ENCODE assay signal across 8 cellular contexts in the genomic region with DNA sequence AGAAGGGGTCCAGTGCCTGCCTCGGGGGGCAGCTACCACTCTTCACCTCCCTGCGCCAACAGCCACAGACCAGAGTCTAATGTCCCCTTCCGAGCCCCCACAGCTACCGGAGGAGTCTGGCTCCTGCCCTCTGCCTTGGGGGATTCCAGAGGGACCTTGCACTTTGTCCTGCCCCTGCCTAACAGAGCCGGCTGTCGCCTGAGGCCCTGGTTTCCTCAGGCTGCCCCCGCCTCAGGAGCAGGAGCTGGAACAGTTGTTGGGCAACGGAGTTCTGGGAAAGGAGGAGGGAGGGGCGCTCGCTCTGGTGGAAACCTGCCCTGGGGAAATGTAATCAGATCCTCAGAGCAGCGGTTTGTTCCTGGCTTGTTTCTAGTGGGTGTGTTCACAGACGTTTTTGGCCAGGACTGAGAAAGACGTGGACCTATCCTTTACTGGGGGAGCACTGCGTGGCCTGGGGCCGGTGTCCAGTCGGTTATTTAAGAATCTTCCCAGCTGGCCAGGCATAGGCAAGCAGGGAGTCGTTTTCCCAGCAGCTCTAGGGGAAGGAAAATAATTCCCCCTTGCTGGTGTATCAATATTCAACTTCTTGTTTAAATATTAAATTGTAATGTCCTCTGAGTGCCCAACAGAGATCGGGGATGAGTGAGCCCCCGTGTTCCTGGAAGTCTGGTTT. TPM values are rescaled to one million over a fixed set of nuclear protein-coding genes. Genes with fewer than 3 reads are reported as not detected.
DNase-seq lines count a peak whose midpoint lies in the region; ATAC-seq and TF ChIP-seq lines count a peak whose summit lies in the region.

No MANE protein-coding gene starts in this region.

- intact Hi-C loops in left lung (cut with DNase I): no loop called here

- H3K4me1 ChIP-seq in left lung: peaks cover 21 to 35% of the 10 kb centered on the region in 2 donors
- H3K4me1 ChIP-seq in thymus (ENCODE audit: control insufficient read depth, insufficient read depth, low read length): no peaks in the 10 kb centered on the region

- peak; percentile 89 for ATAC-seq in left lung

- H3K36me3 ChIP-seq in left lung (peaks cover 0 to 11% of the 10 kb centered on the region in 2 donors), thymus (ENCODE audit: control insufficient read depth, insufficient read depth) (no peaks in the 10 kb centered on the region)

- DNase-seq in EH (ENCODE audit: low read depth) (peak; percentile 97), NCI-H226 (peak; percentile 77), choroid plexus epithelial cell (ENCODE audit: low read depth) (peak; percentile 96), left lung (peak; percentile 83 to 84), LoVo (ENCODE audit: low spot score) (no peak)
- DNase-seq in activated T-cell treated with anti-CD3 and anti-CD28 coated beads, Interleukin-2, amount 50 U/mL, for 1 hour: no peak
- no peak for DNase-seq in effector CD4-positive, alpha-beta T cell

- no peaks in the 10 kb centered on the region for H3K27me3 ChIP-seq in left lung
- H3K27me3 ChIP-seq in thymus (ENCODE audit: control insufficient read depth, insufficient read depth): no peaks in the 10 kb centered on the region

- WGBS in thymus: 84% methylated on average over 19 of the region's 19 CpGs

- H3K4me3 ChIP-seq in choroid plexus epithelial cell (ENCODE audit: low read depth, low read length): no peak overlapping the region
- H3K4me3 ChIP-seq in left lung: no peak overlapping the region
- no peak overlapping the region for H3K4me3 ChIP-seq in thymus (ENCODE audit: low read length)

- TF ChIP-seq CTCF in choroid plexus epithelial cell (conservative IDR thresholded peaks at IDR 0.05; ENCODE audit: low read depth, low read length) (no peak), left lung (IDR thresholded peaks at IDR 0.05) (no peak)

- no peaks in the 10 kb centered on the region for H3K9me3 ChIP-seq in left lung
- H3K9me3 ChIP-seq in thymus (ENCODE audit: control insufficient read depth): no peaks in the 10 kb centered on the region

- H3K27ac ChIP-seq in left lung: peak overlapping the region; percentile 54 to 80
- peak overlapping the region; percentile 56 for H3K27ac ChIP-seq in thymus (ENCODE audit: low read depth)

RNA-seq across cellular contexts. Expression of a gene that starts 32.3 kb away (rescaled TPM):
- total RNA-seq in left lung: 10 to 100 TPM; 11.2 to 21.3 TPM
- 20.9 TPM for polyA plus RNA-seq in thymus

RNA-seq across cellular contexts. Expression of a gene that starts 39.2 kb away (rescaled TPM):
- total RNA-seq in left lung: 100 to 1,000 TPM; 250 to 265 TPM
- polyA plus RNA-seq in thymus: 70.7 TPM

RNA-seq across cellular contexts. Expression of a gene that starts 48.0 kb away (rescaled TPM):
- total RNA-seq in left lung: 1 to 10 TPM in 1 of 2 donors, under 1 TPM in 1; 0.60 to 1.2 TPM
- 0.07 TPM for polyA plus RNA-seq in thymus

Comparison
In these comparisons a context has a peak if more than half of its experiments do, and no peak if none do; other contexts are left out.
1. DNase-seq: peak in EH (single experiment), NCI-H226 (single experiment), choroid plexus epithelial cell (single experiment) and left lung (2 of 2); none in LoVo (single experiment), activated T-cell treated with anti-CD3 and anti-CD28 coated beads, Interleukin-2, amount 50 U/mL, for 1 hour (single experiment) and effector CD4-positive, alpha-beta T cell (single experiment).